Comparison of ENCODE assay signal across 1 cellular context in genomic region chr5:113162770-113163169, GRCh38.
TF ChIP-seq lines count a peak whose summit lies in the region.

No MANE protein-coding gene starts in this region.

TF ChIP-seq in GM23338, 12 proteins besides CTCF, POLR2A, EP300 and RAD21 (continued from another document):
- TF ChIP-seq ZNF462 (CRISPR knock-in tag; IDR thresholded peaks at IDR 0.05) (no peak), EZH2phosphoT487 (IDR thresholded peaks at IDR 0.05; ENCODE audit: unreplicated experiment) (no peak)
